In the genomic region with DNA sequence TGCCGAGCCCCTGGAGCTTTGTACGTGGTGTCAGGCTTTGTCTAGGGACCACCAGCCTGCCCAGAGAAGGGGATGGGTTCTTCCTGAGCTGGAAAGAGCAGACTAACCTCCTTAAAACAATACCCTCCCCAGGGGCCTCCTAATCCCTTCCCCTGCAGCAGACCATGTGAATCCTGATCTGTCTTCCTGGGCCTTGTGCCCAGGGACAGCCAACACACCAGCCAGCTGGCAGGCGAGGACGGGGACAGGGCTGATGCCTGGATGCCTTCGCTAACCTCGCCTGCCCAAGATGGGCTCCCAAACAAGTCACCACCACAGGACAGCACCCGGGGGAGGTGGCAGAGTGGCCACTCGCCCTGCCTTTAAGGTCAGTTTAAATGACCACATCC, we compare ENCODE assay signal across 11 cellular contexts. TPM values are rescaled to one million over a fixed set of nuclear protein-coding genes. Genes with fewer than 3 reads are reported as not detected.
DNase-seq lines count a peak whose midpoint lies in the region; ATAC-seq and TF ChIP-seq lines count a peak whose summit lies in the region.
"Had no signal": no experiment of that assay in that cellular context is flagged by ENCODE, and none has a peak within 500 bp of the region (broad histone marks: within the 10 kb centered on the region; RNA-seq: fewer than 3 reads in every experiment).

No MANE protein-coding gene starts in this region.

- BruUV-seq in mammary epithelial cell (replicated peaks; lab: Mats Ljungman, UMichigan), result no TSS peak

- H3K9me3 ChIP-seq in mammary epithelial cell (replicated peaks; ENCODE audit: insufficient read depth, low read length), result no peaks in the 10 kb centered on the region
- H3K9me3 ChIP-seq in lower lobe of right lung, result no peaks in the 10 kb centered on the region
- no peaks in the 10 kb centered on the region for H3K9me3 ChIP-seq in upper lobe of right lung
- H3K9me3 ChIP-seq: right lobe of liver had no signal

- no peak overlapping the region for H3K4me2 ChIP-seq in mammary epithelial cell (ENCODE audit: insufficient read depth, low read depth, low read length)

- no peaks in the 10 kb centered on the region for H4K20me1 ChIP-seq in mammary epithelial cell (ENCODE audit: insufficient read depth, low read length)

- in situ Hi-C loops in mammary epithelial cell (cut with MboI; ENCODE audit: low sequenced_read_pairs in 2 of 2), result no loop called here

- ATAC-seq in lower lobe of right lung (no peak), upper lobe of right lung (no peak), GM21423 (IDR thresholded peaks at IDR 0.05; ENCODE audit: unreplicated experiment) (no peak)
- ATAC-seq: stimulated activated effector memory CD8-positive, alpha-beta T cell treated with anti-CD3 and anti-CD28 coated beads, Interleukin-12 subunit alpha, Interleukin-12 subunit beta, amount 100 ng/mL, for 72 hours had no signal

- intact Hi-C loops in mammary epithelial cell (cut with micrococcal nuclease), result no loop called here
- intact Hi-C loops in lower lobe of right lung (cut with DNase I), result no loop called here
- intact Hi-C loops in upper lobe of right lung (cut with DNase I), result no loop called here

- H3K27ac ChIP-seq in mammary epithelial cell (ENCODE audit: insufficient read depth, low read depth, low read length) (no peak overlapping the region), lower lobe of right lung (peak overlapping the region; percentile 41), upper lobe of right lung (no peak overlapping the region)
- H3K27ac ChIP-seq: right lobe of liver had no signal

- DNase-seq in M059J (ENCODE audit: low read depth) (peak; percentile 71), mammary epithelial cell (no peak), lower lobe of right lung (no peak), upper lobe of right lung (peak; percentile 46), GOT3 (lab: John Stamatoyannopoulos, UW) (no peak), ureter (ENCODE audit: low spot score) (no peak)
- DNase-seq: activated naive CD4-positive, alpha-beta T cell; effector memory CD4-positive, alpha-beta T cell; right lobe of liver had no signal

- dilution Hi-C loops in mammary epithelial cell (cut with HindIII; ENCODE audit: low sequenced_read_pairs), result no loop called here

- H3K9ac ChIP-seq in mammary epithelial cell (ENCODE audit: insufficient read depth, low read length), result no peak overlapping the region

- CTCF ChIA-PET in mammary epithelial cell (lab: Charles Lee; ENCODE audit: low non-redundant PET), result no interaction called here

- H3K79me2 ChIP-seq in mammary epithelial cell (ENCODE audit: insufficient read depth, low read length), result no peaks in the 10 kb centered on the region

- peaks cover 6% of the 10 kb centered on the region for H3K4me1 ChIP-seq in mammary epithelial cell (ENCODE audit: insufficient read depth, low read length)
- H3K4me1 ChIP-seq in lower lobe of right lung, result peaks cover 44% of the 10 kb centered on the region
- peaks cover 9% of the 10 kb centered on the region for H3K4me1 ChIP-seq in upper lobe of right lung

- no peaks in the 10 kb centered on the region for H3K36me3 ChIP-seq in mammary epithelial cell (ENCODE audit: insufficient read depth, low read length)
- no peaks in the 10 kb centered on the region for H3K36me3 ChIP-seq in lower lobe of right lung
- H3K36me3 ChIP-seq in upper lobe of right lung, result no peaks in the 10 kb centered on the region
- H3K36me3 ChIP-seq: right lobe of liver had no signal

- TF ChIP-seq CTCF in mammary epithelial cell (conservative IDR thresholded peaks at IDR 0.05 in 1 of 2, IDR thresholded peaks at IDR 0.05 in 1 of 2; ENCODE audit: extremely low read depth in 1 of 2, insufficient read depth in 1 of 2, low read depth in 1 of 2, low read length in 2 of 2) (no peak), lower lobe of right lung (IDR thresholded peaks at IDR 0.05) (no peak), upper lobe of right lung (IDR thresholded peaks at IDR 0.05) (no peak)

- H3K4me3 ChIP-seq in mammary epithelial cell (replicated peaks in 1 of 3; ENCODE audit: insufficient read depth in 1 of 3, low read depth in 2 of 3, low read length in 3 of 3), result no peak overlapping the region
- H3K4me3 ChIP-seq in lower lobe of right lung, result no peak overlapping the region
- H3K4me3 ChIP-seq in upper lobe of right lung, result no peak overlapping the region
- H3K4me3 ChIP-seq: right lobe of liver had no signal

- H2AFZ ChIP-seq in mammary epithelial cell (ENCODE audit: low read depth, low read length), result peak overlapping the region; percentile 68

- 22% methylated on average over 5 of the region's 8 CpGs for WGBS in mammary epithelial cell (ENCODE audit: low coverage, missing lambda C conversion rate)

- H3K27me3 ChIP-seq in mammary epithelial cell (ENCODE audit: insufficient read depth, low read length) (no peaks in the 10 kb centered on the region), lower lobe of right lung (ENCODE audit: low read depth) (no peaks in the 10 kb centered on the region), upper lobe of right lung (no peaks in the 10 kb centered on the region)
- H3K27me3 ChIP-seq: right lobe of liver had no signal

RNA-seq across cellular contexts. Expression of a gene that starts 17.6 kb away (rescaled TPM):
- 27.2 and 50.6 TPM in 2 replicates for total RNA-seq in M059J (2014; rRNA removed; shearing (Covaris generic))
- total RNA-seq in mammary epithelial cell (under 1 TPM; 0.50 to 0.56 TPM), lower lobe of right lung (116 TPM), upper lobe of right lung (99.9 TPM), ureter (64.4 TPM)
- polyA plus RNA-seq in mammary epithelial cell, result 0.16 TPM
- polyA minus RNA-seq in mammary epithelial cell, result not detected

Comparison
In these comparisons a context has a peak if more than half of its experiments do, and no peak if none do; other contexts are left out.
1. DNase-seq: peak in M059J (single experiment) and upper lobe of right lung (single experiment); none in mammary epithelial cell (single experiment), lower lobe of right lung (single experiment), GOT3 (single experiment) and ureter (single experiment).
2. RNA of a gene that starts 17.6 kb away (total RNA-seq): 116 TPM in lower lobe of right lung (single experiment), 99.9 TPM in upper lobe of right lung (single experiment), 64.4 TPM in ureter (single experiment) and 27.2 to 50.6 TPM in M059J; 0.50 to 0.56 TPM in mammary epithelial cell; every median in the first group is over 10 times any median in the second.